Comparison of ENCODE assay signal across 8 cellular contexts in the genomic region with DNA sequence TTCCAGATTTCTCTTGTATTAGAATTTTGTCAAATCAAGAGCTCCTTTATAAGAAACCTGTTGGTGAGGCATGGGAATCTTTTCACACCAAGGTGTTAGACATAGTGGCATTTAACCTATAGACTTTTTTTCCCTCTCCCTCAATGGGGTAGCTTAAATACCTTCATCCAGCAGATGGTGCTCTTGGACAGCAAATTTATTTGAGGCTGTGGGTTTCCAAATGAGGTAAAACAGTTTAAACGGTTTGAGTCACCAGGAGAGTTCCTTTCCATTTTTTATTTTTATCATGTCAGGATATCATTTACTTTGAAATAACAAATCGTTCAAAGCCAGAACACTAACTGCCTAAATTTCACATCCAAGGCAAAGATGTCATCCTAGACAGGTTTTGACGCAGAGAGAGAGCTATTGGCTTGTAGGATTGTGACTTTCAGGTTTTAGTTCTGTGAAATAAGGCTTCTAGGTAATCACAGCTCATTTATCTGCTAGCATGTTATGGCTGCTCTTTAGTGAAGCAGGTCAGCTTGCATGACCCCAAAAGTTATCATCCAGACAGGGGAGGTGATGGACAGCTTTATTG.
A peak's percentile ranks its signal among the peaks of the same experiment; 100 is the strongest.
DNase-seq lines count a peak whose midpoint lies in the region; ATAC-seq, FAIRE-seq and TF ChIP-seq lines count a peak whose summit lies in the region.

No MANE protein-coding gene starts in this region.

- no peak overlapping the region for H2AFZ ChIP-seq in HepG2 (ENCODE audit: low read length)

- TF ChIP-seq CTCF in HepG2 (CRISPR knock-in tag; IDR thresholded peaks at IDR 0.05) (peak; percentile 79), vagina (IDR thresholded peaks at IDR 0.05) (peak; percentile 11 to 22 (median 18))

- CTCF ChIA-PET in HepG2 (lab: Yijun Ruan, JAX; ENCODE audit: low intra/inter-chr PET ratio, low total read pairs): interaction anchor here (0.8 to 1.4 kb wide), 3 partner anchors 18 to 359 kb away, joined by 4 to 6 read pairs (median 4); no protein-coding TSS in a partner anchor

- no peaks in the 10 kb centered on the region for H3K79me2 ChIP-seq in HepG2 (ENCODE audit: insufficient read depth, low read length)

- H3K27ac ChIP-seq in HepG2 (ENCODE audit: extremely low read length, insufficient read depth, low read length): no peak overlapping the region
- no peak overlapping the region for H3K27ac ChIP-seq in vagina

- H3K9ac ChIP-seq in HepG2 (ENCODE audit: insufficient read depth, low read depth, low read length): no peak overlapping the region

- TF ChIP-seq EP300 in HepG2 (IDR thresholded peaks at IDR 0.05; ENCODE audit: low read depth in 2 of 2, low read length in 2 of 2) (no peak), HepG2 (CRISPR knock-in tag; IDR thresholded peaks at IDR 0.05; ENCODE audit: borderline replicate concordance) (no peak)

- H3K9me3 ChIP-seq in HepG2 (ENCODE audit: low read length): no peaks in the 10 kb centered on the region
- H3K9me3 ChIP-seq in vagina: no peaks in the 10 kb centered on the region

- in situ Hi-C loops in T47D (cut with HindIII; ENCODE audit: low pct_unique_long_range_greater_than_20kb, low sequenced_read_pairs): no loop called here
- in situ Hi-C loops in HepG2 (cut with HindIII; ENCODE audit: extremely low pct_ligation_motif_present, low pct_unique_long_range_greater_than_20kb): loop anchor here (10.0 to 25.0 kb wide), 2 partner anchors 360 to 697 kb away; no protein-coding TSS in a partner anchor

- peak; percentile 81 for ATAC-seq in HepG2
- ATAC-seq in GM21529 (IDR thresholded peaks at IDR 0.05; ENCODE audit: unreplicated experiment): no peak

- POLR2A ChIA-PET in HepG2 (lab: Yijun Ruan, JAX): interaction anchor here (0.8 to 1.1 kb wide), 3 partner anchors 39 to 82 kb away, joined by 3 read pairs; no protein-coding TSS in a partner anchor

- no peak for TF ChIP-seq POLR2A in HepG2 (IDR thresholded peaks at IDR 0.05; ENCODE audit: insufficient read depth in 1 of 2, low read depth in 2 of 2, low read length in 2 of 2)
- no peak for TF ChIP-seq POLR2A in vagina (IDR thresholded peaks at IDR 0.05)

- peak; percentile 76 for FAIRE-seq in HepG2 (lab: Jason Lieb, UNC)

- peak; percentile 32 for DNase-seq in stimulated activated CD4-positive, alpha-beta T cell treated with anti-CD3 and anti-CD28 coated beads, Interleukin-1b, Interleukin-23, amount 100 ng/mL, for 48 hours
- DNase-seq in stimulated activated CD4-positive, alpha-beta T cell treated with anti-CD3 and anti-CD28 coated beads, Interleukin-4, amount 100 ng/mL, for 4 hours: no peak
- DNase-seq in HT-29 (ENCODE audit: low spot score) (peak; percentile 66), OCI-M1 (lab: John Stamatoyannopoulos, UW) (peak; percentile 100), T47D (ENCODE audit: low read depth in 1 of 2, low spot score in 1 of 2) (peak; percentile 8 to 56), HepG2 (ENCODE audit: low spot score) (peak; percentile 71), vagina (ENCODE audit: extremely low spot score in 2 of 2) (no peak)

- H3K4me1 ChIP-seq in HepG2 (ENCODE audit: insufficient read depth, low read length) (peaks cover 10% of the 10 kb centered on the region), vagina (no peaks in the 10 kb centered on the region)

- H4K20me1 ChIP-seq in HepG2 (ENCODE audit: insufficient read depth, low read length): no peaks in the 10 kb centered on the region

- H3K4me2 ChIP-seq in HepG2 (ENCODE audit: low read depth, low read length): no peak overlapping the region

- no peaks in the 10 kb centered on the region for H3K27me3 ChIP-seq in HepG2 (ENCODE audit: control insufficient read depth in 1 of 2, insufficient read depth in 2 of 2, low read length in 2 of 2)
- no peaks in the 10 kb centered on the region for H3K27me3 ChIP-seq in vagina

- BruUV-seq in HepG2 (replicated peaks; lab: Mats Ljungman, UMichigan): no TSS peak

- 37% methylated on average over 3 of the region's 3 CpGs for WGBS in HepG2 (ENCODE audit: low lambda C conversion rate)

- intact Hi-C loops in HepG2 (cut with micrococcal nuclease; ENCODE audit: unreplicated experiment): loop anchor here (1.0 to 5.0 kb wide), 5 partner anchors 19 to 710 kb away; no protein-coding TSS in a partner anchor
- intact Hi-C loops in vagina (cut with DNase I): no loop called here

- no peak overlapping the region for H3K4me3 ChIP-seq in HepG2 (replicated peaks in 1 of 3; ENCODE audit: insufficient read depth in 1 of 3, low read depth in 2 of 3, low read length in 3 of 3)
- H3K4me3 ChIP-seq in vagina: no peak overlapping the region

- peak; percentile 61 for TF ChIP-seq RAD21 in HepG2 (CRISPR knock-in tag; IDR thresholded peaks at IDR 0.05)

- H3K36me3 ChIP-seq in HepG2 (replicated peaks in 1 of 2; ENCODE audit: control insufficient read depth in 1 of 2, insufficient read depth in 2 of 2, low read length in 2 of 2): peaks cover 9 to 19% of the 10 kb centered on the region in 2 experiments
- H3K36me3 ChIP-seq in vagina: no peaks in the 10 kb centered on the region

TF ChIP-seq in HepG2, 621 proteins besides CTCF, POLR2A, EP300 and RAD21:
- TF ChIP-seq STAG1 (CRISPR knock-in tag; IDR thresholded peaks at IDR 0.05) (peak; percentile 82), ZNF614 (CRISPR knock-in tag; IDR thresholded peaks at IDR 0.05; ENCODE audit: borderline replicate concordance) (peak; percentile 44; the same call in 1 of the 2 replicates), RXRB (CRISPR knock-in tag; IDR thresholded peaks at IDR 0.05; ENCODE audit: borderline replicate concordance) (peak; percentile 9; the same call in 1 of the 2 replicates), SMC3 (IDR thresholded peaks at IDR 0.05; ENCODE audit: low read length) (peak; percentile 78), RNF2 (conservative IDR thresholded peaks at IDR 0.05; ENCODE audit: low read depth) (no peak), PPARG (CRISPR knock-in tag; conservative IDR thresholded peaks at IDR 0.05) (0 out of 2 replicates have a peak, but pooled peaks have one; percentile 19)
- TF ChIP-seq, protein P1, sequence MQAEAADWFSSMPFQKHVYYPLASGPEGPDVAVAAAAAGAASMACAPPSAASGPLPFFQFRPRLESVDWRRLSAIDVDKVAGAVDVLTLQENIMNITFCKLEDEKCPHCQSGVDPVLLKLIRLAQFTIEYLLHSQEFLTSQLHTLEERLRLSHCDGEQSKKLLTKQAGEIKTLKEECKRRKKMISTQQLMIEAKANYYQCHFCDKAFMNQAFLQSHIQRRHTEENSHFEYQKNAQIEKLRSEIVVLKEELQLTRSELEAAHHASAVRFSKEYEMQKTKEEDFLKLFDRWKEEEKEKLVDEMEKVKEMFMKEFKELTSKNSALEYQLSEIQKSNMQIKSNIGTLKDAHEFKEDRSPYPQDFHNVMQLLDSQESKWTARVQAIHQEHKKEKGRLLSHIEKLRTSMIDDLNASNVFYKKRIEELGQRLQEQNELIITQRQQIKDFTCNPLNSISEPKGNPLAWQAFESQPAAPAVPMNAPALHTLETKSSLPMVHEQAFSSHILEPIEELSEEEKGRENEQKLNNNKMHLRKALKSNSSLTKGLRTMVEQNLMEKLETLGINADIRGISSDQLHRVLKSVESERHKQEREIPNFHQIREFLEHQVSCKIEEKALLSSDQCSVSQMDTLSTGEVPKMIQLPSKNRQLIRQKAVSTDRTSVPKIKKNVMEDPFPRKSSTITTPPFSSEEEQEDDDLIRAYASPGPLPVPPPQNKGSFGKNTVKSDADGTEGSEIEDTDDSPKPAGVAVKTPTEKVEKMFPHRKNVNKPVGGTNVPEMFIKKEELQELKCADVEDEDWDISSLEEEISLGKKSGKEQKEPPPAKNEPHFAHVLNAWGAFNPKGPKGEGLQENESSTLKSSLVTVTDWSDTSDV (CRISPR knock-in tag; IDR thresholded peaks at IDR 0.05): no peak

Comparison
In these comparisons a context has a peak if more than half of its experiments do, and no peak if none do; other contexts are left out.
1. DNase-seq: peak in stimulated activated CD4-positive, alpha-beta T cell treated with anti-CD3 and anti-CD28 coated beads, Interleukin-1b, Interleukin-23, amount 100 ng/mL, for 48 hours (single experiment), HT-29 (single experiment), OCI-M1 (single experiment), T47D (2 of 2) and HepG2 (single experiment); none in stimulated activated CD4-positive, alpha-beta T cell treated with anti-CD3 and anti-CD28 coated beads, Interleukin-4, amount 100 ng/mL, for 4 hours (0 of 2) and vagina (0 of 2).